ENCODE assay signal across 11 cellular contexts in genomic region chr1:200042437-200043329, GRCh38. TPM values are rescaled to one million over a fixed set of nuclear protein-coding genes. Genes with fewer than 3 reads are reported as not detected.
DNase-seq lines count a peak whose midpoint lies in the region; ATAC-seq, FAIRE-seq and TF ChIP-seq lines count a peak whose summit lies in the region.
"Had no signal": no experiment of that assay in that cellular context is flagged by ENCODE, and none has a peak within 500 bp of the region (broad histone marks: within the 10 kb centered on the region; RNA-seq: fewer than 3 reads in every experiment).

No MANE protein-coding gene starts in this region.

- no peaks in the 10 kb centered on the region for H3K9me3 ChIP-seq in MM.1S (replicated peaks; ENCODE audit: insufficient read depth, low read length)
- no peaks in the 10 kb centered on the region for H3K9me3 ChIP-seq in naive thymus-derived CD4-positive, alpha-beta T cell (ENCODE audit: control insufficient read depth in 2 of 3, low read length in 3 of 3)

- H3K79me2 ChIP-seq in ACC112 (ENCODE audit: control insufficient read depth, insufficient read depth, low read length, unreplicated experiment) (no peaks in the 10 kb centered on the region), MM.1S (ENCODE audit: low read length) (no peaks in the 10 kb centered on the region)

- TF ChIP-seq CTCF in MM.1S (IDR thresholded peaks at IDR 0.05; ENCODE audit: low read length) (no peak), D721Med (IDR thresholded peaks at IDR 0.05; ENCODE audit: insufficient read depth, missing control alignments) (no peak)

- peak overlapping the region; percentile 36; the same call in 1 of the 2 replicates for H3K4me2 ChIP-seq in MM.1S (ENCODE audit: low read depth, low read length)

- no peak overlapping the region for H3K9ac ChIP-seq in MM.1S (ENCODE audit: low read length)

- CTCF ChIA-PET in naive thymus-derived CD4-positive, alpha-beta T cell (lab: Charles Lee) = interaction anchor here (0.6 kb wide), 1 partner anchor 12 kb away, joined by 3 read pairs; no protein-coding TSS in a partner anchor

- no peak for ATAC-seq in naive thymus-derived CD4-positive, alpha-beta T cell
- no peak for ATAC-seq in GM18498 (IDR thresholded peaks at IDR 0.05; ENCODE audit: unreplicated experiment)

- no peak for FAIRE-seq in D721Med (lab: Jason Lieb, UNC)

- H2AFZ ChIP-seq in ACC112 (ENCODE audit: low read length, unreplicated experiment) (peak overlapping the region; percentile 20), MM.1S (ENCODE audit: low read length) (no peak overlapping the region)

- H3K36me3 Mint-ChIP-seq in naive thymus-derived CD4-positive, alpha-beta T cell = peaks cover 0 to 9% (median 0%) of the 10 kb centered on the region in 5 donors

- peaks cover 54 to 72% (median 62%) of the 10 kb centered on the region in 5 donors for H3K27me3 Mint-ChIP-seq in naive thymus-derived CD4-positive, alpha-beta T cell

- H3K27ac ChIP-seq in ACC112 (ENCODE audit: low read depth, low read length) (no peak overlapping the region), MM.1S (ENCODE audit: low read length) (no peak overlapping the region)
- no peak overlapping the region for H3K27ac ChIP-seq in naive thymus-derived CD4-positive, alpha-beta T cell (ENCODE audit: low read depth, low read length)

- no peaks in the 10 kb centered on the region for H3K9me2 ChIP-seq in MM.1S (replicated peaks; ENCODE audit: insufficient read depth, low read length)

- peaks cover 0 to 7% (median 0%) of the 10 kb centered on the region in 11 donors for H3K9me3 Mint-ChIP-seq in naive thymus-derived CD4-positive, alpha-beta T cell

- H3K4me1 ChIP-seq in ACC112 (ENCODE audit: control insufficient read depth, insufficient read depth, low read length, unreplicated experiment) = peaks cover 14% of the 10 kb centered on the region
- peaks cover 3% of the 10 kb centered on the region; the same call in 1 of the 2 replicates for H3K4me1 ChIP-seq in MM.1S (ENCODE audit: low read length)
- peaks cover 4 to 5% of the 10 kb centered on the region in 2 donors for H3K4me1 ChIP-seq in naive thymus-derived CD4-positive, alpha-beta T cell (ENCODE audit: control insufficient read depth in 2 of 2, insufficient read depth in 2 of 2, low read length in 2 of 2)

- peaks cover 16 to 42% (median 30%) of the 10 kb centered on the region in 7 donors for H3K4me1 Mint-ChIP-seq in naive thymus-derived CD4-positive, alpha-beta T cell

- H3K4me3 ChIP-seq in ACC112 (ENCODE audit: low read depth, low read length) (peak overlapping the region; percentile 62), MM.1S (ENCODE audit: low read length) (peak overlapping the region; percentile 10; the same call in 1 of the 2 replicates)
- H3K4me3 ChIP-seq in naive thymus-derived CD4-positive, alpha-beta T cell (ENCODE audit: low read length) = no peak overlapping the region

- POLR2A ChIA-PET in naive thymus-derived CD4-positive, alpha-beta T cell (lab: Charles Lee) = no interaction called here

- H3K36me3 ChIP-seq in ACC112 (ENCODE audit: insufficient read depth, low read length) (no peaks in the 10 kb centered on the region), MM.1S (replicated peaks; ENCODE audit: insufficient read depth, low read length) (no peaks in the 10 kb centered on the region)
- no peaks in the 10 kb centered on the region for H3K36me3 ChIP-seq in naive thymus-derived CD4-positive, alpha-beta T cell (ENCODE audit: control insufficient read depth in 2 of 3, insufficient read depth in 3 of 3, low read length in 3 of 3)

- H3K4me3 Mint-ChIP-seq in naive thymus-derived CD4-positive, alpha-beta T cell = peak overlapping the region; percentile 70 to 88 (median 78)

- intact Hi-C loops in naive thymus-derived CD4-positive, alpha-beta T cell (cut with micrococcal nuclease) = no loop called here

- no peaks in the 10 kb centered on the region for H4K20me1 ChIP-seq in MM.1S (ENCODE audit: insufficient read depth, low read length)

- DNase-seq in MM.1S = no peak
- peak; percentile 56 for DNase-seq in ecto neural progenitor cell (ENCODE audit: low spot score)
- no peak for DNase-seq in naive thymus-derived CD4-positive, alpha-beta T cell
- DNase-seq in D721Med (ENCODE audit: insufficient read length, low spot score) = no peak
- no peak for DNase-seq in SKM-1 treated with dmso at 0.1 percent for 144 hours (lab: John Stamatoyannopoulos, UW; ENCODE audit: unreplicated experiment)
- DNase-seq in DMS 273 treated with DMSO at 0.1 percent for 48 hours (lab: John Stamatoyannopoulos, UW) = no peak
- DNase-seq: activated CD8-positive, alpha-beta memory T cell treated with anti-CD3 and anti-CD28 coated beads, Interleukin-2, amount 50 U/mL, for 4 hours; EL; KG1 had no signal

- H3K27me3 ChIP-seq in ACC112 (ENCODE audit: insufficient read depth, low read length) = peaks cover 84% of the 10 kb centered on the region
- peaks cover 65% of the 10 kb centered on the region for H3K27me3 ChIP-seq in MM.1S (replicated peaks; ENCODE audit: insufficient read depth, low read length)
- H3K27me3 ChIP-seq in naive thymus-derived CD4-positive, alpha-beta T cell (ENCODE audit: control insufficient read depth in 2 of 2, insufficient read depth in 2 of 2, low read length in 2 of 2) = peaks cover 6 to 22% of the 10 kb centered on the region in 2 donors

- no peaks in the 10 kb centered on the region for H3F3A ChIP-seq in MM.1S (ENCODE audit: insufficient read depth, low read length)

- peak overlapping the region in 1 of 9 donors; percentile 78 for H3K27ac Mint-ChIP-seq in naive thymus-derived CD4-positive, alpha-beta T cell

RNA-seq across cellular contexts. Expression of gene NR5A2, which starts 15.2 kb away (rescaled TPM):
- under 1 TPM in 1 of 5 experiments, not detected in 4; 0.10 TPM for total RNA-seq in naive thymus-derived CD4-positive, alpha-beta T cell
- polyA plus RNA-seq in naive thymus-derived CD4-positive, alpha-beta T cell = not detected
